ENCODE assay signal across 15 cellular contexts in the genomic region with DNA sequence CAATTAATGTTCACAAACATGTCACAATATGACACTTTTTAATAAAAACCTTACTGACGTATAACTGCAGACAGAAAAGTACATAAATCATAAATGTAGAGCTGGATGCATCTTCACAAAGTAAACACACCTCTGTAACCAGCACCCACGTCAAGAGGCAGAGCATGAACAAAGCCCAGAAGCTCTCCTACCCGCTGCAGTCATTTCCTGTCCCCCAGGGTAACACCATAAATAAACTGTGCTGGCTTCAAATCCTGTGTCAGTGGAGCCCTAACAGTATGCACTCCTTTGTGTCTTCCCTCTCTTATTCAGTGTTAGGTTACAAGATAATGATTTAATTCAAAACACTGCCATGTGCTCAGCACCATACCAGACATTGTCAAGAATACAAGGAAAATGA. TPM values are rescaled to one million over a fixed set of nuclear protein-coding genes. Genes with fewer than 3 reads are reported as not detected.
DNase-seq lines count a peak whose midpoint lies in the region; ATAC-seq and TF ChIP-seq lines count a peak whose summit lies in the region.
"Had no signal": no experiment of that assay in that cellular context is flagged by ENCODE, and none has a peak within 500 bp of the region (broad histone marks: within the 10 kb centered on the region; RNA-seq: fewer than 3 reads in every experiment).

No MANE protein-coding gene starts in this region.

- H3K36me3 Mint-ChIP-seq in T-cell: no peaks in the 10 kb centered on the region

- peak in 3 of 4 experiments; percentile 42 to 97 (median 53) for ATAC-seq in T-cell (replicated peaks in 1 of 4)
- no peak for ATAC-seq in HG02981 (IDR thresholded peaks at IDR 0.05; ENCODE audit: unreplicated experiment)
- no peak for ATAC-seq in HG03378 (IDR thresholded peaks at IDR 0.05; ENCODE audit: unreplicated experiment)
- ATAC-seq: WTC11 had no signal

- POLR2A ChIA-PET in T-cell (lab: Charles Lee): interaction anchor here in 1 of 2 donors (0.5 kb wide), 1 partner anchor 164 kb away, joined by 4 read pairs; no protein-coding TSS in a partner anchor

- CTCF ChIA-PET in T-cell (lab: Charles Lee): no interaction called here

- no peak for TF ChIP-seq CTCF in lower leg skin (IDR thresholded peaks at IDR 0.05)

- H3K4me3 Mint-ChIP-seq in T-cell: no peak overlapping the region
- H3K4me3 Mint-ChIP-seq: WTC11 had no signal

- H3K4me3 ChIP-seq in lower leg skin (ENCODE audit: low read depth, poor library complexity, severe bottlenecking): no peak overlapping the region
- H3K4me3 ChIP-seq: coronary artery, SJCRH30, upper lobe of left lung had no signal

- no peak for TF ChIP-seq POLR2A in lower leg skin (IDR thresholded peaks at IDR 0.05)

- peak; percentile 30 for DNase-seq in NCI-H2107 treated with DMSO at 0.1 percent for 48 hours (lab: John Stamatoyannopoulos, UW; ENCODE audit: unreplicated experiment)
- DNase-seq in NCI-H2107 (lab: John Stamatoyannopoulos, UW): no peak
- peak; percentile 43 for DNase-seq in NCI-H1436 treated with DMSO at 0.1 percent for 48 hours (lab: John Stamatoyannopoulos, UW)
- DNase-seq in T-cell: peak in 13 of 34 experiments; percentile 2 to 70 (median 13)
- DNase-seq in lung microvascular endothelial cell (ENCODE audit: low read depth in 2 of 2): peak; percentile 28 to 79
- DNase-seq in lower leg skin (ENCODE audit: low spot score in 2 of 2): no peak
- DNase-seq: 8988T; activated CD8-positive, alpha-beta memory T cell treated with anti-CD3 and anti-CD28 coated beads, Interleukin-2, amount 50 U/mL, for 4 hours; SJCRH30; upper lobe of left lung had no signal

- H3K9me3 Mint-ChIP-seq in T-cell: peaks cover 7% of the 10 kb centered on the region in 3 donors

- 38 to 45% methylated on average over 3 of the region's 3 CpGs for WGBS in lower leg skin, 2 donors

- no peak overlapping the region for H3K27ac Mint-ChIP-seq in T-cell
- H3K27ac Mint-ChIP-seq: WTC11 had no signal

- peaks cover 1 to 2% (median 2%) of the 10 kb centered on the region in 3 donors for H3K4me1 Mint-ChIP-seq in T-cell

- intact Hi-C loops in lower leg skin (cut with DNase I; ENCODE audit: low total_unique reads): no loop called here

- H3K27me3 Mint-ChIP-seq in T-cell: peaks cover 31 to 42% of the 10 kb centered on the region in 2 donors

RNA-seq across cellular contexts. Expression of gene SYT13, which starts 5.7 kb away (rescaled TPM):
- total RNA-seq in T-cell: under 1 TPM in 3 of 5 donors, not detected in 2; 0.03 to 0.20 (median 0.18) TPM
- total RNA-seq in lung microvascular endothelial cell: under 0.01 TPM in 2 replicates
- 1 to 10 TPM in 1 of 4 donors, under 1 TPM in 1, not detected in 2; 0.03 to 1.6 TPM for total RNA-seq in lower leg skin
- total RNA-seq: LHCN-M2, SJCRH30 had no signal

Comparison
In these comparisons a context has a peak if more than half of its experiments do, and no peak if none do; other contexts are left out.
1. DNase-seq: peak in NCI-H2107 treated with DMSO at 0.1 percent for 48 hours (single experiment), NCI-H1436 treated with DMSO at 0.1 percent for 48 hours (single experiment) and lung microvascular endothelial cell (2 of 2); none in NCI-H2107 (single experiment) and lower leg skin (0 of 2).
2. ATAC-seq: peak in T-cell (3 of 4); none in HG02981 (single experiment) and HG03378 (single experiment).